Comparison of ENCODE assay signal across 32 cellular contexts in genomic region chr18:28407681-28408080, GRCh38.
"Had no signal": no experiment of that assay in that cellular context is flagged by ENCODE, and none has a peak within 500 bp of the region (broad histone marks: within the 10 kb centered on the region; RNA-seq: fewer than 3 reads in every experiment).

No MANE protein-coding gene starts in this region.

- H3K9me3 Mint-ChIP-seq: activated naive CD4-positive, alpha-beta T cell treated with anti-CD3 and anti-CD28 coated beads for 36 hours; mesothelial cell of epicardium; neural progenitor cell had no signal

- H3K36me3 Mint-ChIP-seq: activated naive CD8-positive, alpha-beta T cell treated with anti-CD3 and anti-CD28 coated beads, Interleukin-2, amount 10 ng/mL, durations not matched to agents 7 days and 5 days; brain; mesothelial cell of epicardium; naive thymus-derived CD4-positive, alpha-beta T cell; neural progenitor cell; T-cell had no signal

- H3K9me3 ChIP-seq: psoas muscle, right atrium auricular region, suprapubic skin, tibial artery had no signal

- DNase-seq: activated CD4-positive, alpha-beta T cell treated with anti-CD3 and anti-CD28 coated beads for 48 hours; activated CD4-positive, alpha-beta T cell treated with anti-CD3 and anti-CD28 coated beads, Interleukin-2, amount 50 U/mL, for 48 hours; activated CD4-positive, CD25-positive, alpha-beta regulatory T cell; activated CD8-positive, alpha-beta memory T cell treated with anti-CD3 and anti-CD28 coated beads for 24 hours; activated effector memory CD4-positive, alpha-beta T cell treated with anti-CD3 and anti-CD28 coated beads, Interleukin-2, amount 50 U/mL, for 16 hours; activated naive CD4-positive, alpha-beta T cell treated with anti-CD3 and anti-CD28 coated beads for 36 hours; activated naive CD8-positive, alpha-beta T cell treated with anti-CD3 and anti-CD28 coated beads, Interleukin-2, amount 10 ng/mL, durations not matched to agents 7 days and 5 days; amygdala; cerebellar nuclear complex; dorsolateral prefrontal cortex; effector memory CD4-positive, alpha-beta T cell; foreskin fibroblast; head of caudate nucleus; hippocampal formation; kidney; left colon; naive thymus-derived CD4-positive, alpha-beta T cell; occipital lobe; psoas muscle; stimulated activated naive CD4-positive, alpha-beta T cell; T-cell; tibial artery had no signal

- H3K27ac Mint-ChIP-seq: activated naive CD4-positive, alpha-beta T cell treated with anti-CD3 and anti-CD28 coated beads for 36 hours; activated naive CD8-positive, alpha-beta T cell treated with anti-CD3 and anti-CD28 coated beads, Interleukin-2, amount 10 ng/mL, durations not matched to agents 7 days and 5 days; activated T-helper 1 cell treated with anti-CD3 and anti-CD28 coated beads, Interleukin-12 subunit alpha, Interleukin-12 subunit beta, Interleukin-2, Interleukin-4 antibody, amounts not matched to agents 30 ng/mL and 10 ng/mL and 1 ng/mL, durations not matched to agents 14 hours and 24 hours and 36 hours; brain; mesothelial cell of epicardium; naive thymus-derived CD4-positive, alpha-beta T cell; neural progenitor cell; T-cell; T-helper 2 cell treated with Interferon-gamma antibody and Interleukin-4, amounts not matched to agents 5 μg/mL and 100 μg/mL, for 36 hours had no signal

- H3K9ac ChIP-seq: neural progenitor cell, parathyroid adenoma had no signal

- H3K4me1 Mint-ChIP-seq: activated naive CD8-positive, alpha-beta T cell treated with anti-CD3 and anti-CD28 coated beads, Interleukin-2, amount 10 ng/mL, durations not matched to agents 7 days and 5 days; naive thymus-derived CD4-positive, alpha-beta T cell; neural progenitor cell; T-cell had no signal

- H3K27me3 ChIP-seq: cardiac muscle cell, dorsolateral prefrontal cortex, neural progenitor cell, right atrium auricular region, suprapubic skin, tibial artery had no signal

- ATAC-seq: left colon; naive thymus-derived CD4-positive, alpha-beta T cell; psoas muscle; T-cell had no signal

- H3K4me1 ChIP-seq: neural progenitor cell, parathyroid adenoma, psoas muscle, right atrium auricular region, suprapubic skin, tibial artery had no signal

- H3K27me3 Mint-ChIP-seq: activated naive CD8-positive, alpha-beta T cell treated with anti-CD3 and anti-CD28 coated beads, Interleukin-2, amount 10 ng/mL, durations not matched to agents 7 days and 5 days; naive thymus-derived CD4-positive, alpha-beta T cell; T-cell had no signal

- H3K4me3 Mint-ChIP-seq: activated naive CD4-positive, alpha-beta T cell treated with anti-CD3 and anti-CD28 coated beads for 36 hours; activated naive CD8-positive, alpha-beta T cell treated with anti-CD3 and anti-CD28 coated beads, Interleukin-2, amount 10 ng/mL, durations not matched to agents 7 days and 5 days; activated T-helper 1 cell treated with anti-CD3 and anti-CD28 coated beads, Interleukin-12 subunit alpha, Interleukin-12 subunit beta, Interleukin-2, Interleukin-4 antibody, amounts not matched to agents 30 ng/mL and 10 ng/mL and 1 ng/mL, durations not matched to agents 14 hours and 24 hours and 36 hours; brain; mesothelial cell of epicardium; naive thymus-derived CD4-positive, alpha-beta T cell; neural progenitor cell; T-cell; T-helper 2 cell treated with Interferon-gamma antibody and Interleukin-4, amounts not matched to agents 5 μg/mL and 100 μg/mL, for 36 hours had no signal

- H3K79me2 ChIP-seq: parathyroid adenoma had no signal

- H3K4me2 ChIP-seq: neural progenitor cell had no signal

- H2AFZ ChIP-seq: neural progenitor cell, parathyroid adenoma had no signal

- H3K27ac ChIP-seq: cardiac muscle cell, coronary artery, dorsolateral prefrontal cortex, neural progenitor cell, parathyroid adenoma, psoas muscle, right atrium auricular region, suprapubic skin, tibial artery had no signal

- H3K36me3 ChIP-seq: cardiac muscle cell, neural progenitor cell, right atrium auricular region, suprapubic skin, tibial artery had no signal

- H3K4me3 ChIP-seq: cardiac muscle cell, coronary artery, dorsolateral prefrontal cortex, neural progenitor cell, psoas muscle, right atrium auricular region, suprapubic skin, tibial artery had no signal
